In the genomic region with DNA sequence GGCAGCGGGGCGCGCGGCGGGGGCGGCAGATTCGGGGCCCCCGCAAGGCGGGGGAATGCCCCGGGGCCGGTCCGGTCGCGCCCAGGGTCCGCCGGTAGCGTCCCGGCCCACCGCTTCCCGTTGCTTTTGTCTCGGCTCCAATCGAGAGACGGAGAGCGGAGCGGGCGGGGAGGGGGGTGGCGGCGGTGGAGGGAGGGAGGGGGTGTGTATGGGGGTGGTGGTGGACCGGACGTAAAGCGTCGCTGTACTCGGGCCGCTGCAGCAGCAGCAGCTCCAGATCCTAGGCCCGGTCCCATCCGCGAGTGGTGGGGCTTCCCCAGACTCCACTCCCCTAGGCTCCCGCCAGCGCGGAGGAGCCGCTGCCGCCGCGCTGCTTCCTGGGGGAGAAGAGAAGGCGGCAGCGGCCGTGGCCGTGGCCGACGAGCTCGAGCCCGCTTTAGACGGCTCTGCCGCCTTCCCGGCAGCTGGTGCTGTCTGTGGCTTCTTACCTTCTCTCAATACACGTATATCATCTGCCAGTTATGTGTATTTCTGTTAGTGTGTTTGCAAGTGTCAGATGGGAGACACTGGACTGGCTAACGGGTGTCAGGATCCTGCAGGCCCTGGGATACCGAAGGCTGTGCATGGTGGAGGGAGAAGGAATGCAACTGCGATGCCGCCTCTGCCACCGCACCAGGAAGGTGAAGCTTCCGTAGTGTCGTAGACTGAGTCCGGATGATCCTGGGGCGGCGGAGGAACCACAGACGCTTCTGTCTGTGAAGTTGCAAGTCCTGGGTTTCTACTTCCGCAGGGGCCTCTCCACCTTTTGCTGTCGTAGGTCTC, we compare ENCODE assay signal across 8 cellular contexts. TPM values are rescaled to one million over a fixed set of nuclear protein-coding genes. Genes with fewer than 3 reads are reported as not detected.
DNase-seq lines count a peak whose midpoint lies in the region; ATAC-seq and TF ChIP-seq lines count a peak whose summit lies in the region.

No MANE protein-coding gene starts in this region.

- H3K27ac Mint-ChIP-seq in Calu3 (ENCODE audit: unreplicated experiment) = peak overlapping the region; percentile 95
- H3K27ac Mint-ChIP-seq in natural killer cell = peak overlapping the region; percentile 99 to 100

- H3K27ac ChIP-seq in fibroblast of lung (ENCODE audit: insufficient read depth, low read length) = peak overlapping the region; percentile 100

- H3K4me1 Mint-ChIP-seq in Calu3 (ENCODE audit: low read depth, unreplicated experiment) = peaks cover 43% of the 10 kb centered on the region
- H3K4me1 Mint-ChIP-seq in natural killer cell = peaks cover 76 to 80% of the 10 kb centered on the region in 2 donors

- no peaks in the 10 kb centered on the region for H3K9me3 Mint-ChIP-seq in Calu3 (ENCODE audit: low read depth, unreplicated experiment)
- H3K9me3 Mint-ChIP-seq in natural killer cell = no peaks in the 10 kb centered on the region

- H3K36me3 Mint-ChIP-seq in Calu3 (ENCODE audit: insufficient read depth, unreplicated experiment) (peaks cover 45% of the 10 kb centered on the region), natural killer cell (peaks cover 15% of the 10 kb centered on the region)

- H3K9ac ChIP-seq in fibroblast of lung (ENCODE audit: insufficient read depth, low read length) = peak overlapping the region; percentile 100

- peaks cover 5% of the 10 kb centered on the region for H4K20me1 ChIP-seq in fibroblast of lung (ENCODE audit: control insufficient read depth, extremely low read depth, insufficient read depth, low read length)

- no peaks in the 10 kb centered on the region for H3K27me3 ChIP-seq in fibroblast of lung (ENCODE audit: control insufficient read depth, insufficient read depth, low read length)

- H3K4me3 Mint-ChIP-seq in Calu3 (ENCODE audit: low read depth, unreplicated experiment) (peak overlapping the region; percentile 89), natural killer cell (peak overlapping the region; percentile 94)

- H3K79me2 ChIP-seq in fibroblast of lung (ENCODE audit: control insufficient read depth, insufficient read depth, low read length) = peaks cover 52% of the 10 kb centered on the region

- CTCF ChIA-PET in Calu3 (lab: Charles Lee) = no interaction called here

- no peak for TF ChIP-seq CTCF in Calu3 (IDR thresholded peaks at IDR 0.05; ENCODE audit: unreplicated experiment)
- TF ChIP-seq CTCF in fibroblast of lung (conservative IDR thresholded peaks at IDR 0.05 in 1 of 2, IDR thresholded peaks at IDR 0.05 in 1 of 2; ENCODE audit: low read depth in 1 of 2, low read length in 2 of 2) = no peak
- TF ChIP-seq CTCF in natural killer cell (IDR thresholded peaks at IDR 0.05) = no peak

- H3K9me3 ChIP-seq in fibroblast of lung (ENCODE audit: control insufficient read depth, insufficient read depth, low read depth, low read length) = no peaks in the 10 kb centered on the region

- no TSS peak for BruUV-seq in Calu3 (replicated peaks; lab: Mats Ljungman, UMichigan)

- H3K4me1 ChIP-seq in fibroblast of lung (ENCODE audit: control insufficient read depth, extremely low read depth, insufficient read depth, low read length) = peaks cover 10% of the 10 kb centered on the region

- H3K27me3 Mint-ChIP-seq in Calu3 (ENCODE audit: unreplicated experiment) (no peaks in the 10 kb centered on the region), natural killer cell (ENCODE audit: low read depth in 2 of 2) (no peaks in the 10 kb centered on the region)

- peak overlapping the region; percentile 43 for H2AFZ ChIP-seq in fibroblast of lung (ENCODE audit: low read length)

- peak overlapping the region; percentile 90 to 97 (median 96) for H3K4me3 ChIP-seq in fibroblast of lung (replicated peaks in 1 of 4; ENCODE audit: control extremely low read depth in 1 of 4, insufficient read depth in 1 of 4, low read depth in 3 of 4, low read length in 4 of 4)

- DNase-seq in Calu3 (peak; percentile 60), HPDE6-E6E7 (ENCODE audit: extremely low spot score) (peak; percentile 52), OCI-M1 (lab: John Stamatoyannopoulos, UW) (peak; percentile 70), activated T-helper 1 cell treated with Interleukin-2 at 50 U/mL for 16 hours (ENCODE audit: low read depth) (peak; percentile 51), fibroblast of lung (ENCODE audit: low read depth in 2 of 2) (peak; percentile 67 to 68), natural killer cell (peak; percentile 68)
- DNase-seq in stimulated activated naive CD4-positive, alpha-beta T cell (lab: John Stamatoyannopoulos, UW) = peak; percentile 58 to 89 (median 73)

- H3K36me3 ChIP-seq in fibroblast of lung (ENCODE audit: control insufficient read depth, insufficient read depth, low read length) = peaks cover 4% of the 10 kb centered on the region

- H3K4me2 ChIP-seq in fibroblast of lung (ENCODE audit: extremely low read depth, insufficient read depth, low read length) = peak overlapping the region; percentile 98

- ATAC-seq in GM19468 (IDR thresholded peaks at IDR 0.05; ENCODE audit: extremely low read depth, unreplicated experiment) = peak; percentile 28
- peak; percentile 57 to 83 (median 68) for ATAC-seq in natural killer cell

- intact Hi-C loops in Calu3 (cut with micrococcal nuclease; ENCODE audit: unreplicated experiment) (loop anchor here (5.0 kb wide), 3 partner anchors 196 to 341 kb away; no protein-coding TSS in a partner anchor), natural killer cell (cut with micrococcal nuclease) (loop anchor here (1.0 to 5.0 kb wide), 5 partner anchors 64 to 1419 kb away; partner anchors contain the start of genes THAP2 and ZFC3H1)

RNA-seq across cellular contexts. Expression of gene CNOT2, which starts 0.5 kb away (rescaled TPM):
- total RNA-seq in Calu3 (2022) (117 and 126 TPM in 2 replicates), fibroblast of lung (116 and 124 TPM in 2 replicates), natural killer cell (100 to 1,000 TPM; 160 to 178 (median 173) TPM)
- polyA plus RNA-seq in fibroblast of lung = 95.2 and 96.3 TPM in 2 replicates
- 41.5 and 53.4 TPM in 2 replicates for polyA plus RNA-seq in fibroblast of lung (2012)
- 81.5 and 82.0 TPM in 2 replicates for polyA minus RNA-seq in fibroblast of lung (ENCODE audit: low replicate concordance)

Comparison
In these comparisons a context has a peak if more than half of its experiments do, and no peak if none do; other contexts are left out.
1. Peak in every context shown above with its lines: DNase-seq, ATAC-seq, H3K4me3 ChIP-seq and H3K27ac ChIP-seq.